In genomic region chr6:42038811-42039408, GRCh38 we compare ENCODE assay signal across 12 cellular contexts. TPM values are rescaled to one million over a fixed set of nuclear protein-coding genes. Genes with fewer than 3 reads are reported as not detected.
DNase-seq lines count a peak whose midpoint lies in the region; ATAC-seq, FAIRE-seq and TF ChIP-seq lines count a peak whose summit lies in the region.
"Had no signal": no experiment of that assay in that cellular context is flagged by ENCODE, and none has a peak within 500 bp of the region (broad histone marks: within the 10 kb centered on the region; RNA-seq: fewer than 3 reads in every experiment).

No MANE protein-coding gene starts in this region.

- peaks cover 19% of the 10 kb centered on the region for H3K36me3 Mint-ChIP-seq in activated T-cell treated with anti-CD3 and anti-CD28 coated beads, Interleukin-2, amount 50 U/mL, for 24 hours (ENCODE audit: low read depth)

- TSS peak; percentile 49 for BruUV-seq in OCI-LY7 (replicated peaks; lab: Mats Ljungman, UMichigan)
- BruUV-seq in GM12878 (replicated peaks; lab: Mats Ljungman, UMichigan), result TSS peak; percentile 39

- no peak for TF ChIP-seq CTCF in OCI-LY7 (conservative IDR thresholded peaks at IDR 0.05; ENCODE audit: low read length)
- no peak for TF ChIP-seq CTCF in GM12878 (IDR thresholded peaks at IDR 0.05 in 2 of 3, conservative IDR thresholded peaks at IDR 0.05 in 1 of 3; ENCODE audit: control insufficient read depth in 2 of 3, extremely low read depth in 1 of 3, insufficient read depth in 1 of 3, low read depth in 3 of 3, low read length in 3 of 3)
- no peak for TF ChIP-seq CTCF in thyroid gland (IDR thresholded peaks at IDR 0.05)

- H3K27me3 ChIP-seq in GM12878 (replicated peaks in 1 of 2; ENCODE audit: control insufficient read depth in 2 of 2, insufficient read depth in 2 of 2, low read length in 1 of 2) (no peaks in the 10 kb centered on the region), thyroid gland (no peaks in the 10 kb centered on the region)
- H3K27me3 ChIP-seq: vagina had no signal

- 2% methylated on average over 2 of the region's 2 CpGs for whole genome bisulfite sequencing in GM12878 (ENCODE audit: insufficient coverage, insufficient replicate concordance, low lambda C conversion rate, missing lambda C conversion rate)
- WGBS in thyroid gland, 2 donors, result 73 to 79% methylated on average over 1 of the region's 2 CpGs

- no peaks in the 10 kb centered on the region for H3K27me3 Mint-ChIP-seq in activated T-cell treated with anti-CD3 and anti-CD28 coated beads, Interleukin-2, amount 50 U/mL, for 24 hours

- H3K4me1 Mint-ChIP-seq in activated T-cell treated with anti-CD3 and anti-CD28 coated beads, Interleukin-2, amount 50 U/mL, for 24 hours (ENCODE audit: low read depth), result peaks cover 78% of the 10 kb centered on the region

- in situ Hi-C loops in GM12878 (cut with MboI), result no loop called here

- H4K20me1 ChIP-seq in OCI-LY7 (ENCODE audit: insufficient read depth, low read length) (no peaks in the 10 kb centered on the region), GM12878 (ENCODE audit: control insufficient read depth, insufficient read depth) (no peaks in the 10 kb centered on the region)

- POLR2A ChIA-PET in OCI-LY7 (lab: Charles Lee) (interaction anchor here (0.8 to 3.3 kb wide), 7 partner anchors 10 to 117 kb away, joined by 5 to 30 read pairs (median 15); partner anchors contain the start of genes BYSL and MED20), GM12878 (lab: Charles Lee) (interaction anchor here (0.9 to 1.5 kb wide), 5 partner anchors 8 to 97 kb away, joined by 4 to 9 read pairs (median 5); partner anchors contain the start of genes CCND3 and TAF8)

- H3K4me3 Mint-ChIP-seq in activated T-cell treated with anti-CD3 and anti-CD28 coated beads, Interleukin-2, amount 50 U/mL, for 24 hours, result peak overlapping the region; percentile 72

- H3K9me3 ChIP-seq in OCI-LY7 (ENCODE audit: low read length) (no peaks in the 10 kb centered on the region), GM12878 (replicated peaks; ENCODE audit: control insufficient read depth, insufficient read depth, low read length) (no peaks in the 10 kb centered on the region), thyroid gland (no peaks in the 10 kb centered on the region)
- H3K9me3 ChIP-seq: vagina had no signal

- H3K4me3 ChIP-seq in OCI-LY7 (ENCODE audit: low read depth, low read length, poor library complexity, severe bottlenecking) (peak overlapping the region; percentile 50), GM12878 (0 out of 2 replicates have a peak overlapping the region, but pooled peaks have one; percentile 2), skin epidermis (no peak overlapping the region), thyroid gland (replicated peaks in 1 of 3) (no peak overlapping the region)
- H3K4me3 ChIP-seq: coronary artery, vagina had no signal

- H3K36me3 ChIP-seq in OCI-LY7 (ENCODE audit: insufficient read depth, low read length) (peaks cover 13% of the 10 kb centered on the region; the same call in 1 of the 2 replicates), GM12878 (ENCODE audit: control insufficient read depth in 2 of 2, insufficient read depth in 2 of 2, low read length in 1 of 2) (no peaks in the 10 kb centered on the region), thyroid gland (no peaks in the 10 kb centered on the region)

- H3K4me2 ChIP-seq in OCI-LY7 (ENCODE audit: low read length), result peak overlapping the region; percentile 65
- H3K4me2 ChIP-seq in GM12878 (ENCODE audit: control insufficient read depth, insufficient read depth), result peak overlapping the region; percentile 70

- no peak for TF ChIP-seq POLR2A in GM12878 (IDR thresholded peaks at IDR 0.05; ENCODE audit: low read depth, low read length)
- TF ChIP-seq POLR2A in thyroid gland (IDR thresholded peaks at IDR 0.05), result no peak

- no peak for FAIRE-seq in GM12878 (lab: Jason Lieb, UNC)
- FAIRE-seq: keratinocyte had no signal

- H2AFZ ChIP-seq in OCI-LY7 (ENCODE audit: low read length), result peak overlapping the region; percentile 41; the same call in 1 of the 2 replicates
- peak overlapping the region; percentile 78 for H2AFZ ChIP-seq in GM12878 (ENCODE audit: control insufficient read depth, low read depth, low read length)

- no peaks in the 10 kb centered on the region for H3K9me3 Mint-ChIP-seq in activated T-cell treated with anti-CD3 and anti-CD28 coated beads, Interleukin-2, amount 50 U/mL, for 24 hours

- CTCF ChIA-PET in OCI-LY7 (lab: Charles Lee; ENCODE audit: unreplicated experiment) (interaction anchor here (0.8 to 1.1 kb wide), 6 partner anchors 8 to 237 kb away, joined by 3 to 7 read pairs (median 4); partner anchors contain the start of genes BYSL and MED20), GM12878 (lab: Yijun Ruan, JAX) (interaction anchor here (0.7 to 11.2 kb wide), 11 partner anchors 8 to 254 kb away, joined by 3 to 193 read pairs (median 5); partner anchors contain the start of genes BYSL, CCND3 and MED20)

- intact Hi-C loops in OCI-LY7 (cut with micrococcal nuclease; ENCODE audit: unreplicated experiment), result loop anchor here (1.0 kb wide), 4 partner anchors 17 to 118 kb away; partner anchors contain the start of genes BYSL, CCND3 and MED20
- intact Hi-C loops in GM12878 (cut with micrococcal nuclease; ENCODE audit: unreplicated experiment), result no loop called here
- intact Hi-C loops in thyroid gland (cut with DNase I), result no loop called here

- peak overlapping the region; percentile 95 for H3K27ac Mint-ChIP-seq in activated T-cell treated with anti-CD3 and anti-CD28 coated beads, Interleukin-2, amount 50 U/mL, for 24 hours

- no peak for ATAC-seq in GM12878

- no peaks in the 10 kb centered on the region for H3K9me2 ChIP-seq in OCI-LY7 (ENCODE audit: insufficient read depth, low read length)

- H3K27ac ChIP-seq in OCI-LY7 (ENCODE audit: low read depth, low read length, poor library complexity, severe bottlenecking) (peak overlapping the region; percentile 84), GM12878 (ENCODE audit: control insufficient read depth, insufficient read depth) (peak overlapping the region; percentile 52), skin epidermis (peak overlapping the region in 12 of 21 experiments; percentile 16 to 82 (median 44)), thyroid gland (no peak overlapping the region)
- H3K27ac ChIP-seq: coronary artery, vagina had no signal

- no peak for TF ChIP-seq EP300 in GM12878 (IDR thresholded peaks at IDR 0.05; ENCODE audit: borderline replicate concordance in 1 of 2, control insufficient read depth in 1 of 2, low read depth in 2 of 2, low read length in 2 of 2)

- RAD21 ChIA-PET in GM12878 (lab: Charles Lee; ENCODE audit: unreplicated experiment), result interaction anchor here (0.7 to 8.3 kb wide), 14 partner anchors 10 to 259 kb away, joined by 3 to 80 read pairs (median 7); partner anchors contain the start of genes BYSL, CCND3, FRS3 and MED20

- TF ChIP-seq RAD21 in GM12878 (IDR thresholded peaks at IDR 0.05; ENCODE audit: insufficient read depth, low read depth, low read length), result no peak

- H3K4me1 ChIP-seq in OCI-LY7 (ENCODE audit: insufficient read depth, low read length, poor library complexity, severe bottlenecking) (peaks cover 65% of the 10 kb centered on the region), GM12878 (ENCODE audit: control insufficient read depth, insufficient read depth, low read length) (peaks cover 15% of the 10 kb centered on the region), thyroid gland (peaks cover 7 to 18% of the 10 kb centered on the region in 2 donors)

- peak overlapping the region; percentile 21; the same call in 1 of the 2 replicates for H3K9ac ChIP-seq in GM12878 (ENCODE audit: control insufficient read depth, insufficient read depth, low read length)

- H3K79me2 ChIP-seq in OCI-LY7 (ENCODE audit: insufficient read depth, low read depth, low read length) (peaks cover 37% of the 10 kb centered on the region; the same call in 1 of the 2 replicates), GM12878 (ENCODE audit: control insufficient read depth, insufficient read depth, low read length) (no peaks in the 10 kb centered on the region)

- DNase-seq in activated T-cell treated with anti-CD3 and anti-CD28 coated beads, Interleukin-2, amount 50 U/mL, for 24 hours, result no peak
- no peak for DNase-seq in activated T-cell treated with anti-CD3 and anti-CD28 coated beads, Interleukin-2, amount 50 U/mL, for 48 hours
- DNase-seq in OCI-LY7 (ENCODE audit: low spot score), result no peak
- no peak for DNase-seq in GM12878 (ENCODE audit: low read depth, low spot score)
- no peak for DNase-seq in thyroid gland
- DNase-seq in NCI-H146 treated with DMSO at 0.1 percent for 48 hours (lab: John Stamatoyannopoulos, UW; ENCODE audit: unreplicated experiment), result no peak
- no peak for DNase-seq in NCI-H1694 (lab: John Stamatoyannopoulos, UW)
- DNase-seq: NCI-H2107 had no signal

- SMC1A ChIA-PET in GM12878 (lab: Charles Lee; ENCODE audit: uncharacterized antibody, unreplicated experiment), result interaction anchor here (0.7 to 12.3 kb wide), 14 partner anchors 8 to 252 kb away, joined by 3 to 138 read pairs (median 5); partner anchors contain the start of genes BYSL, CCND3, MED20 and TAF8

TF ChIP-seq in GM12878, 131 proteins besides CTCF, POLR2A, EP300 and RAD21 (continues in another document):
- TF ChIP-seq CREM (IDR thresholded peaks at IDR 0.05; ENCODE audit: low read depth) (no peak), PAX8 (IDR thresholded peaks at IDR 0.05) (no peak), MXI1 (IDR thresholded peaks at IDR 0.05; ENCODE audit: low read depth, low read length) (no peak)

RNA-seq across cellular contexts. Expression of gene TAF8, which starts 11.4 kb away (rescaled TPM):
- total RNA-seq in OCI-LY7 (2014; rRNA removed; shearing (Covaris generic)), result 33.2 and 35.1 TPM in 2 replicates
- total RNA-seq in OCI-LY7 (2022) (47.8 and 56.0 TPM in 2 replicates), GM12878 (2014; rRNA removed) (14.6 and 22.8 TPM in 2 replicates), GM12878 (2014; rRNA removed; fragmentation: Illumina TruSeq; extraction: Trizol) (17.1 and 18.6 TPM in 2 replicates), GM12878 (2021) (24.2 and 26.2 TPM in 2 replicates), thyroid gland (100 to 1,000 TPM in 1 of 4 donors, 10 to 100 TPM in 3; 52.0 to 131 (median 72.2) TPM)
- total RNA-seq in GM12878 (2013; cell fraction: nucleolus; rRNA removed), result 64.3 and 67.3 TPM in 2 replicates
- polyA plus RNA-seq in GM12878 (2011; ENCODE audit: low read depth), result 7.1 TPM
- polyA plus RNA-seq in GM12878 (2011; rRNA removed) (23.2 and 30.9 TPM in 2 replicates), GM12878 (2014; fragmentation: Illumina TruSeq; extraction: Trizol) (11.7 and 21.2 TPM in 2 replicates), GM12878 (2014; fragmentation: Nextera tagmentation; extraction: Ambion mirVana) (10 to 100 TPM; 17.5 to 25.5 TPM), GM12878 (2014; rRNA removed) (24.8 and 26.5 TPM in 2 replicates), GM12878 (2016; fragmentation: Nextera tagmentation; extraction: Ambion mirVana) (10 to 100 TPM; 11.7 to 15.3 TPM)
- 32.8 and 45.3 TPM in 2 replicates for polyA plus RNA-seq in GM12878 (2011; cell fraction: cytosol; rRNA removed)
- 20.3 and 30.6 TPM in 2 replicates for polyA plus RNA-seq in GM12878 (2011; cell fraction: nucleus; rRNA removed)
- polyA plus RNA-seq in GM12878 (2012), result 10.2 and 12.2 TPM in 2 replicates
- polyA minus RNA-seq in GM12878 (2011; rRNA and poly(A)+ RNA removed), result 58.2 and 62.9 TPM in 2 replicates
- polyA minus RNA-seq in GM12878 (2011; cell fraction: cytosol; rRNA and poly(A)+ RNA removed), result 12.7 and 14.0 TPM in 2 replicates
- polyA minus RNA-seq in GM12878 (2011; cell fraction: nucleus; rRNA and poly(A)+ RNA removed), result 15.8 and 40.9 TPM in 2 replicates

Comparison
In these comparisons a context has a peak if more than half of its experiments do, and no peak if none do; other contexts are left out.
1. H3K27ac ChIP-seq: peak in OCI-LY7 (single experiment), GM12878 (single experiment) and skin epidermis (12 of 21); none in thyroid gland (0 of 3).
2. H3K4me3 ChIP-seq: peak in OCI-LY7 (single experiment) and GM12878 (single experiment); none in skin epidermis (0 of 7) and thyroid gland (0 of 3).